Comparison of ENCODE assay signal across 14 cellular contexts in the genomic region with DNA sequence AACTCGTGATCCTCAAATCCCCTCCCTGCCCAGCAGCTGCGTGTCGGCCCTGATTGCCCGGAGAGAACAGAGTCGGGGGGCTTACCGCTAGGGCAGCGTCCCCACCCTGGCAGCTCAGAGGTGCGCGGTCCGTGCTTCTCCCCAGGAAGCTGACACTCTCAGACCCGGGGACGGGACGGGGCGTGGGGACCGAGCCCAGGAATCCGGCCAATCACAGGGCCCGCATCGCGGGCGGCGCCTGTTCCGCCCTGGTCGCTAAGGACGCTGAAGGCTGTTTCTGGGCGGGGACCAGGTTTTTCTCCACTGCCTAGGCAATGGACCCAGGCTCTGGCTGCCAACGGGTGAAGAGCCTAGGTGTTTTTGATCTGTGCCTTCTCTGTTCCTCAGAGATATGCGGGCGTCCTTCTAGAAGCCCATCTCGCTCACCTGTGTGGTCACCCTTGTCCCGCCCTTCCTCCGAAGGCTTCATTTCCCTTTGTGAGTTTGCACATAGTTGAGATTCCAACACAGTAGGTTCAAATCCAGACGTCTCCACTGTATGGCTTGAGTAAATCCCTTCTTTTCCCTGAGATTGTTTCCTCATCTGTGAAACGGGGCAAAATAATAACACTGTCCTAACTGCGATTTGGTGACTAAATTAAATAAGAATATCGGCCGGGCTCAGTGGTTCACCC. TPM values are rescaled to one million over a fixed set of nuclear protein-coding genes. Genes with fewer than 3 reads are reported as not detected.
DNase-seq lines count a peak whose midpoint lies in the region; ATAC-seq, FAIRE-seq and TF ChIP-seq lines count a peak whose summit lies in the region.
"Had no signal": no experiment of that assay in that cellular context is flagged by ENCODE, and none has a peak within 500 bp of the region (broad histone marks: within the 10 kb centered on the region; RNA-seq: fewer than 3 reads in every experiment).

A gene with protein sequence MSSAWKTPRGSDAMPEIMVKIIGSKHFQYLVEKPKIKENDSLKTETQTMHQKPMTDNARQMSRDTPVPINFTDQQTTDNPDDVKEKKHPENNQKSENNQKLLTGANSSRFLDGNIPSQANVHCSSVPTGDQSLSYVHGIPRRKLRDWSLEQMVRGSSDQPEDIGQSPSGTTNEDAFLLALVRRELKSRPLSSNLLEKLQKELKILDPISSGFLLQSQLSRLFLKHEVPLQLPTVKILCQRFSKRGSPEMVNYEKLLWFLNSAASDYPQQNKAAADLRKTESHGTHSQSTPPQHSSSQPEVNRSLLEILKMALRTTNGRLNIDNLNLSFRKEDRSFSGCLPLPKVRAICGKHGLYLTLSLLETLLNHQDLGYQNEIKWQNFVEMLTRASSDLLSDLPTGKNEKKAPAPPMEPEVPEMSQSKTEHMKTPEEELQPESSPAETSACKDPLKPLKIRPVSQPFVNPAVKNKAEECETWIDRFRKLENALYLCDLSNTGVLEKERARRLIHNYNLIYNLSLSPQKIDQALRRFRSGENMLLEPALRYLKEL (minus strand): TSS at position 166 of the 674 bp plus-strand sequence. CDS start 1,127 bp downstream, outside the sequence.

- H3K4me2 ChIP-seq in K562 (ENCODE audit: insufficient read depth, low read length), result no peak within 1 kb of the TSS
- H3K4me2 ChIP-seq: SK-N-SH had no signal

- no peak within 1 kb of the TSS for H2AFZ ChIP-seq in K562 (ENCODE audit: low read depth, low read length)

- peak within 1 kb of the TSS; percentile 22 for H3K4me3 Mint-ChIP-seq in progenitor cell of endocrine pancreas (ENCODE audit: low read depth)
- H3K4me3 Mint-ChIP-seq: immature natural killer cell; natural killer cell treated with Interleukin-12 subunit alpha and Interleukin-12 subunit beta and Interleukin-15 and Interleukin-18, amount 100 ng/mL, for 72 hours had no signal

- no peaks in the 10 kb centered on the region for H3K36me3 ChIP-seq in HUES64 (ENCODE audit: insufficient read depth, low read length)
- H3K36me3 ChIP-seq in K562 (ENCODE audit: control insufficient read depth, insufficient read depth, low read length), result no peaks in the 10 kb centered on the region
- H3K36me3 ChIP-seq: tibial artery had no signal

- DNase-seq in K562 (ENCODE audit: extremely low read depth in 1 of 4, low spot score in 3 of 4), result peak; percentile 7 to 26 (median 20)
- DNase-seq in progenitor cell of endocrine pancreas (ENCODE audit: low spot score, unreplicated experiment), result peak; percentile 9
- no peak for DNase-seq in NCI-H82 treated with DMSO at 0.1 percent for 48 hours (lab: John Stamatoyannopoulos, UW; ENCODE audit: unreplicated experiment)
- DNase-seq in GF-D8 (lab: John Stamatoyannopoulos, UW), result no peak
- DNase-seq in NCI-H524 treated with DMSO at 0.1 percent for 48 hours (lab: John Stamatoyannopoulos, UW), result no peak
- DNase-seq: activated T-cell treated with anti-CD3 and anti-CD28 coated beads, Interleukin-2, amount 50 U/mL, for 48 hours; immature natural killer cell; NCI-H1694 treated with DMSO at 0.1 percent for 48 hours; SK-N-SH; tibial artery had no signal

- peaks cover 5% of the 10 kb centered on the region for H3K4me1 Mint-ChIP-seq in progenitor cell of endocrine pancreas (ENCODE audit: low read depth)
- H3K4me1 Mint-ChIP-seq: immature natural killer cell had no signal

- FAIRE-seq in K562 (lab: Jason Lieb, UNC), result no peak

- ATAC-seq in K562, result peak; percentile 71

- H3K9me1 ChIP-seq in K562 (ENCODE audit: control insufficient read depth, insufficient read depth, low read length), result no peaks in the 10 kb centered on the region

- no peak for TF ChIP-seq CTCF in K562 (IDR thresholded peaks at IDR 0.05 in 2 of 3, conservative IDR thresholded peaks at IDR 0.05 in 1 of 3; ENCODE audit: insufficient read depth in 2 of 3, low read depth in 1 of 3, low read length in 3 of 3)
- TF ChIP-seq CTCF in progenitor cell of endocrine pancreas (IDR thresholded peaks at IDR 0.05; ENCODE audit: unreplicated experiment), result no peak

- no peak for TF ChIP-seq POLR2A in K562 (conservative IDR thresholded peaks at IDR 0.05)

- H3K4me3 ChIP-seq in HUES64 (ENCODE audit: low read length) (peak within 1 kb of the TSS; percentile 60), K562 (no peak within 1 kb of the TSS), iPS-11a (ENCODE audit: low read depth, low read length) (peak within 1 kb of the TSS; percentile 43)

- BruUV-seq in K562 (replicated peaks; lab: Mats Ljungman, UMichigan), result no TSS peak

- H3K27me3 ChIP-seq in HUES64 (ENCODE audit: insufficient read depth, low read length) (peaks cover 29% of the 10 kb centered on the region), K562 (ENCODE audit: control insufficient read depth in 2 of 2, insufficient read depth in 2 of 2, low read length in 2 of 2) (peaks cover 0 to 6% of the 10 kb centered on the region in 2 experiments; a peak in 1 of 5 replicates)

- no peak for TF ChIP-seq EP300 in K562 (IDR thresholded peaks at IDR 0.05; ENCODE audit: low read length)

- no peaks in the 10 kb centered on the region for H3K79me2 ChIP-seq in K562 (ENCODE audit: control insufficient read depth, insufficient read depth, low read length)

- H3K27ac ChIP-seq in HUES64 (ENCODE audit: low read depth, low read length) (no peak within 1 kb of the TSS), K562 (ENCODE audit: extremely low read depth, low read depth, low read length) (no peak within 1 kb of the TSS)
- H3K27ac ChIP-seq: tibial artery had no signal

- in situ Hi-C loops in K562 (cut with MboI), result no loop called here

- no peaks in the 10 kb centered on the region for H4K20me1 ChIP-seq in K562 (replicated peaks; ENCODE audit: control insufficient read depth, insufficient read depth, low read length)

- H3K9ac ChIP-seq in HUES64 (ENCODE audit: low read depth, low read length) (peak within 1 kb of the TSS; percentile 41), K562 (ENCODE audit: insufficient read depth in 1 of 2, low read depth in 2 of 2, low read length in 2 of 2) (no peak within 1 kb of the TSS)
- H3K9ac ChIP-seq: SK-N-SH had no signal

- intact Hi-C loops in K562 (cut with micrococcal nuclease), result no loop called here

- no peak within 1 kb of the TSS for H3K27ac Mint-ChIP-seq in progenitor cell of endocrine pancreas
- H3K27ac Mint-ChIP-seq: immature natural killer cell; natural killer cell treated with Interleukin-12 subunit alpha and Interleukin-12 subunit beta and Interleukin-15 and Interleukin-18, amount 100 ng/mL, for 72 hours had no signal

- CTCF ChIA-PET in K562 (lab: Yijun Ruan, JAX; ENCODE audit: low intra/inter-chr PET ratio), result no interaction called here

- H3K4me1 ChIP-seq in HUES64 (ENCODE audit: insufficient read depth, low read length) (no peaks in the 10 kb centered on the region), K562 (replicated peaks in 1 of 2; ENCODE audit: control insufficient read depth in 2 of 2, insufficient read depth in 2 of 2, low read length in 2 of 2) (peaks cover 0 to 5% of the 10 kb centered on the region in 2 experiments; a peak in 2 of 5 replicates)

- POLR2A ChIA-PET in K562 (lab: Yijun Ruan, JAX), result no interaction called here

- H3K27me3 Mint-ChIP-seq in progenitor cell of endocrine pancreas, result peaks cover 54% of the 10 kb centered on the region

- no peaks in the 10 kb centered on the region for H3K36me3 Mint-ChIP-seq in progenitor cell of endocrine pancreas (ENCODE audit: insufficient read depth)
- H3K36me3 Mint-ChIP-seq: immature natural killer cell; natural killer cell treated with Interleukin-12 subunit alpha and Interleukin-12 subunit beta and Interleukin-15 and Interleukin-18, amount 100 ng/mL, for 72 hours had no signal

- no peaks in the 10 kb centered on the region for H3K9me3 ChIP-seq in HUES64 (ENCODE audit: insufficient read depth, low read depth, low read length)
- H3K9me3 ChIP-seq in K562 (replicated peaks; ENCODE audit: control insufficient read depth, insufficient read depth, low read depth, low read length), result no peaks in the 10 kb centered on the region
- H3K9me3 ChIP-seq: SK-N-SH, tibial artery had no signal

- TF ChIP-seq RAD21 in K562 (CRISPR knock-in tag; conservative IDR thresholded peaks at IDR 0.05 in 1 of 2, IDR thresholded peaks at IDR 0.05 in 1 of 2), result no peak

- no peaks in the 10 kb centered on the region for H3K9me3 Mint-ChIP-seq in progenitor cell of endocrine pancreas (ENCODE audit: low read depth)
- H3K9me3 Mint-ChIP-seq: natural killer cell treated with Interleukin-12 subunit alpha and Interleukin-12 subunit beta and Interleukin-15 and Interleukin-18, amount 100 ng/mL, for 72 hours had no signal

- 15% methylated on average over 36 of the region's 36 CpGs for WGBS in HUES64
- WGBS in K562 (ENCODE audit: insufficient coverage, low coverage, missing lambda C conversion rate), result 1% methylated on average over 29 of the region's 36 CpGs

TF ChIP-seq in K562, 482 proteins besides CTCF, POLR2A, EP300 and RAD21:
- TF ChIP-seq RBM22 (IDR thresholded peaks at IDR 0.05; ENCODE audit: low read depth, low read length, poor library complexity, severe bottlenecking) (no peak), NEUROD1 (IDR thresholded peaks at IDR 0.05; ENCODE audit: borderline replicate concordance, low read depth, low read length, partially characterized antibody) (no peak), RFX1 (IDR thresholded peaks at IDR 0.05) (peak; percentile 32; the same call in 1 of the 2 replicates)

RNA-seq across cellular contexts. Expression of the gene that starts here (rescaled TPM):
- not detected for polyA plus RNA-seq in HUES64 (2013, experiment 1 of 2)
- not detected for polyA plus RNA-seq in HUES64 (2013, experiment 2 of 2)
- not detected in 2 replicates for total RNA-seq in K562 (2011; cell fraction: chromatin; rRNA removed; ENCODE audit: low replicate concordance)
- total RNA-seq in K562 (2011; cell fraction: nucleolus; rRNA removed), result not detected in 2 replicates
- total RNA-seq in K562 (2011; cell fraction: nucleoplasm; rRNA removed), result not detected in 2 replicates
- not detected in 2 replicates for total RNA-seq in K562 (2014; rRNA removed)
- not detected in 2 replicates for total RNA-seq in K562 (2014; rRNA removed; fragmentation: Illumina TruSeq; extraction: Trizol)
- total RNA-seq in K562 (2015; rRNA removed; fragmentation: Illumina TruSeq; extraction: Trizol), result not detected in 2 replicates
- total RNA-seq in K562 (2021), result not detected in 2 replicates
- polyA plus RNA-seq in K562 (2011; rRNA removed), result not detected in 2 replicates
- polyA plus RNA-seq in K562 (2011; cell fraction: cytosol; rRNA removed), result not detected in 2 replicates
- not detected in 2 replicates for polyA plus RNA-seq in K562 (2011; cell fraction: nucleus; rRNA removed)
- not detected in 2 replicates for polyA plus RNA-seq in K562 (2012)
- not detected in 2 replicates for polyA plus RNA-seq in K562 (2014; fragmentation: Illumina TruSeq; extraction: Trizol)
- polyA plus RNA-seq in K562 (2014; fragmentation: Nextera tagmentation; extraction: Ambion mirVana), result not detected
- not detected in 2 replicates for polyA plus RNA-seq in K562 (2014; rRNA removed)
- not detected in 2 replicates for polyA minus RNA-seq in K562 (2011; rRNA and poly(A)+ RNA removed)
- not detected in 2 replicates for polyA minus RNA-seq in K562 (2011; cell fraction: cytosol; rRNA and poly(A)+ RNA removed)
- not detected in 2 replicates for polyA minus RNA-seq in K562 (2011; cell fraction: nucleus; rRNA and poly(A)+ RNA removed)
- not detected in 2 replicates for total RNA-seq in progenitor cell of endocrine pancreas
- total RNA-seq: natural killer cell treated with Interleukin-12 subunit alpha and Interleukin-12 subunit beta and Interleukin-15 and Interleukin-18, amount 100 ng/mL, for 72 hours; skeletal muscle tissue had no signal
- polyA plus RNA-seq: immature natural killer cell, SK-N-SH had no signal

Comparison
In these comparisons a context has a peak if more than half of its experiments do, and no peak if none do; other contexts are left out.
1. Peak in DNase-seq and ATAC-seq in K562; RNA of the gene not detected or under 1 TPM.
2. Peak in DNase-seq in progenitor cell of endocrine pancreas; RNA of the gene not detected or under 1 TPM.